7 cellular contexts compared by ENCODE assay signal in genomic region chr7:72954563-72955198, GRCh38. TPM values are rescaled to one million over a fixed set of nuclear protein-coding genes. Genes with fewer than 3 reads are reported as not detected.
DNase-seq lines count a peak whose midpoint lies in the region; ATAC-seq and TF ChIP-seq lines count a peak whose summit lies in the region.
"Not testable (repeated sequence)": the region's sequence is repeated elsewhere in the genome, so short reads cannot be mapped to it uniquely, and the experiment has no call there.

No MANE protein-coding gene starts in this region.

- not testable (repeated sequence) for H3K9me3 ChIP-seq in SK-N-SH; cardiac muscle cell (ENCODE audit: low read depth); osteoblast (ENCODE audit: low read depth, low read length)

- 26% methylated on average over 11 of the region's 45 CpGs for WGBS in SK-N-SH (ENCODE audit: low lambda C conversion rate)

- not testable (repeated sequence) for H3K4me2 ChIP-seq in SK-N-SH; osteoblast (ENCODE audit: insufficient read depth, low read length)

- H3F3A ChIP-seq in SK-N-SH (replicated peaks; ENCODE audit: insufficient read depth) = not testable (repeated sequence)

- CTCF ChIA-PET in SK-N-SH (lab: Yijun Ruan, JAX) = not testable (repeated sequence)

- not testable (repeated sequence) for DNase-seq in SK-N-SH; astrocyte of the cerebellum (ENCODE audit: low read depth); cardiac muscle cell (ENCODE audit: low read depth in 1 of 2, low spot score in 1 of 2); osteoblast (ENCODE audit: insufficient read length, low spot score, missing footprints)

- not testable (repeated sequence) for TF ChIP-seq CTCF in SK-N-SH (IDR thresholded peaks at IDR 0.05); astrocyte of the cerebellum (IDR thresholded peaks at IDR 0.05; ENCODE audit: low read depth, low read length, missing control alignments); cardiac muscle cell (IDR thresholded peaks at IDR 0.05; ENCODE audit: low read depth, low read length); osteoblast (IDR thresholded peaks at IDR 0.05; ENCODE audit: extremely low read depth, low read depth, low read length)

- not testable (repeated sequence) for H2AFZ ChIP-seq in SK-N-SH (ENCODE audit: low read depth); osteoblast (ENCODE audit: low read length)

- POLR2A ChIA-PET in SK-N-SH (lab: Yijun Ruan, JAX) = not testable (repeated sequence)

- in situ Hi-C loops in astrocyte of the cerebellum (cut with HindIII; ENCODE audit: low sequenced_read_pairs) = not testable (repeated sequence)

- H3K36me3 ChIP-seq in SK-N-SH (replicated peaks in 1 of 2; ENCODE audit: control insufficient read depth in 1 of 2, insufficient read depth in 2 of 2, low read length in 1 of 2); cardiac muscle cell; osteoblast (ENCODE audit: insufficient read depth, low read length): not testable (repeated sequence)

- not testable (repeated sequence) for H3K27me3 ChIP-seq in SK-N-SH (ENCODE audit: insufficient read depth); cardiac muscle cell; osteoblast (ENCODE audit: insufficient read depth, low read length)

- H4K20me1 ChIP-seq in SK-N-SH (ENCODE audit: insufficient read depth); osteoblast (ENCODE audit: insufficient read depth, low read length): not testable (repeated sequence)

- not testable (repeated sequence) for H3K4me1 ChIP-seq in SK-N-SH (ENCODE audit: control insufficient read depth in 1 of 2, insufficient read depth in 2 of 2, low read depth in 1 of 2, low read length in 1 of 2); cardiac muscle cell (ENCODE audit: low read depth); osteoblast (ENCODE audit: insufficient read depth, low read length)

- H3K79me2 ChIP-seq in SK-N-SH (ENCODE audit: insufficient read depth); osteoblast (ENCODE audit: insufficient read depth, low read length): not testable (repeated sequence)

- not testable (repeated sequence) for H3K9ac ChIP-seq in SK-N-SH

- not testable (repeated sequence) for TF ChIP-seq EP300 in SK-N-SH (IDR thresholded peaks at IDR 0.05; ENCODE audit: borderline replicate concordance in 1 of 2, low read depth in 1 of 2, low read length in 1 of 2)

- not testable (repeated sequence) for H3K9me2 ChIP-seq in SK-N-SH

- ATAC-seq in GM18870 (IDR thresholded peaks at IDR 0.05; ENCODE audit: unreplicated experiment) (peak; percentile 82), GM21825 (IDR thresholded peaks at IDR 0.05; ENCODE audit: unreplicated experiment) (peak; percentile 96), HG03159 (IDR thresholded peaks at IDR 0.05; ENCODE audit: unreplicated experiment) (peak; percentile 88)

- H3K27ac ChIP-seq in SK-N-SH (ENCODE audit: low read depth in 2 of 2, low read length in 1 of 2); cardiac muscle cell; osteoblast (ENCODE audit: low read depth, low read length): not testable (repeated sequence)

- not testable (repeated sequence) for TF ChIP-seq RAD21 in SK-N-SH (IDR thresholded peaks at IDR 0.05; ENCODE audit: low read length)

- H3K4me3 ChIP-seq in SK-N-SH (ENCODE audit: low read depth in 2 of 2, low read length in 1 of 2) (peak overlapping the region; percentile 39 to 46; a peak in 2 of 4 replicates), astrocyte of the cerebellum (ENCODE audit: low read depth, low read length) (peak overlapping the region; percentile 24), cardiac muscle cell (peak overlapping the region; percentile 33), osteoblast (ENCODE audit: insufficient read depth, low read length) (peak overlapping the region; percentile 42)

TF ChIP-seq in SK-N-SH, 30 proteins besides CTCF, POLR2A, EP300 and RAD21:
- peak; percentile 24; the same call in 1 of the 2 replicates for TF ChIP-seq GABPA (IDR thresholded peaks at IDR 0.05; ENCODE audit: low read depth)

RNA-seq across cellular contexts. Expression of gene TRIM74, which starts 14.6 kb away (rescaled TPM):
- 0.21 and 0.26 TPM in 2 replicates for polyA plus RNA-seq in SK-N-SH (2012; rRNA removed)
- polyA plus RNA-seq in SK-N-SH (2012; cell fraction: cytosol; rRNA removed) = 0.03 and 0.08 TPM in 2 replicates
- 4.2 and 6.3 TPM in 2 replicates for polyA plus RNA-seq in SK-N-SH (2012; cell fraction: nucleus; rRNA removed)
- 2.0 and 5.2 TPM in 2 replicates for total RNA-seq in cardiac muscle cell
- 3.1 and 5.1 TPM in 2 replicates for polyA plus RNA-seq in cardiac muscle cell
- total RNA-seq in osteoblast = not detected in 2 replicates

RNA-seq across cellular contexts. Expression of gene POM121, which starts 29.8 kb away (rescaled TPM):
- polyA plus RNA-seq in SK-N-SH (2012; rRNA removed) (8.3 and 14.0 TPM in 2 replicates), cardiac muscle cell (16.6 and 18.3 TPM in 2 replicates)
- polyA plus RNA-seq in SK-N-SH (2012; cell fraction: cytosol; rRNA removed) = 13.7 and 16.4 TPM in 2 replicates
- polyA plus RNA-seq in SK-N-SH (2012; cell fraction: nucleus; rRNA removed) = 36.6 and 39.8 TPM in 2 replicates
- total RNA-seq in cardiac muscle cell (9.5 and 16.1 TPM in 2 replicates), osteoblast (5.6 and 6.5 TPM in 2 replicates)
